Comparison of ENCODE assay signal across 8 cellular contexts in genomic region chr3:125129512-125129962, GRCh38.
DNase-seq lines count a peak whose midpoint lies in the region; ATAC-seq and TF ChIP-seq lines count a peak whose summit lies in the region.
"Had no signal": no experiment of that assay in that cellular context is flagged by ENCODE, and none has a peak within 500 bp of the region (broad histone marks: within the 10 kb centered on the region; RNA-seq: fewer than 3 reads in every experiment).

No MANE protein-coding gene starts in this region.

- intact Hi-C loops in gastrocnemius medialis (cut with DNase I; ENCODE audit: low total_unique reads), result loop anchor here (5.0 kb wide), 2 partner anchors 42 to 67 kb away; no protein-coding TSS in a partner anchor

- H3K9me3 Mint-ChIP-seq in activated T-cell treated with anti-CD3 and anti-CD28 coated beads, Interleukin-2, amount 50 U/mL, for 24 hours, result no peaks in the 10 kb centered on the region

- H3K9me3 ChIP-seq in gastrocnemius medialis, result no peaks in the 10 kb centered on the region

- H3K36me3 Mint-ChIP-seq in activated T-cell treated with anti-CD3 and anti-CD28 coated beads, Interleukin-2, amount 50 U/mL, for 24 hours (ENCODE audit: low read depth), result no peaks in the 10 kb centered on the region

- TF ChIP-seq POLR2A in gastrocnemius medialis (IDR thresholded peaks at IDR 0.05), result no peak

- TF ChIP-seq CTCF in RWPE1 (conservative IDR thresholded peaks at IDR 0.05; ENCODE audit: low read depth), result no peak
- no peak for TF ChIP-seq CTCF in foreskin fibroblast (IDR thresholded peaks at IDR 0.05; ENCODE audit: low read depth, low read length)
- no peak for TF ChIP-seq CTCF in gastrocnemius medialis (IDR thresholded peaks at IDR 0.05 in 4 of 5, conservative IDR thresholded peaks at IDR 0.05 in 1 of 5)
- no peak for TF ChIP-seq CTCF in GM20000 (IDR thresholded peaks at IDR 0.05; ENCODE audit: extremely low read depth, missing control alignments)

- DNase-seq in HT-29 (ENCODE audit: low spot score) (peak; percentile 16), RWPE1 (ENCODE audit: low spot score) (peak; percentile 94), foreskin fibroblast (peak; percentile 96 to 98), gastrocnemius medialis (peak; percentile 31 to 73), RPMI8226 (no peak), GM20000 (ENCODE audit: low spot score) (no peak)
- DNase-seq in activated T-cell treated with anti-CD3 and anti-CD28 coated beads, Interleukin-2, amount 50 U/mL, for 24 hours, result no peak

- H3K27ac ChIP-seq in RWPE1 (peak overlapping the region; percentile 88), gastrocnemius medialis (peak overlapping the region; percentile 38 to 52 (median 44))
- H3K27ac ChIP-seq: SK-N-MC had no signal

- CTCF ChIA-PET in RWPE1 (lab: Yijun Ruan, JAX), result interaction anchor here (0.6 kb wide), 2 partner anchors 309 to 510 kb away, joined by 3 read pairs; no protein-coding TSS in a partner anchor

- H3K4me3 ChIP-seq in foreskin fibroblast (ENCODE audit: low read depth in 1 of 2, low read length in 2 of 2) (no peak overlapping the region), gastrocnemius medialis (no peak overlapping the region)
- H3K4me3 ChIP-seq: SK-N-MC had no signal

- POLR2A ChIA-PET in RWPE1 (lab: Yijun Ruan, JAX; ENCODE audit: low non-redundant PET), result no interaction called here

- H3K27me3 Mint-ChIP-seq in activated T-cell treated with anti-CD3 and anti-CD28 coated beads, Interleukin-2, amount 50 U/mL, for 24 hours, result peaks cover 2% of the 10 kb centered on the region

- no peak overlapping the region for H3K4me3 Mint-ChIP-seq in activated T-cell treated with anti-CD3 and anti-CD28 coated beads, Interleukin-2, amount 50 U/mL, for 24 hours

- H3K27ac Mint-ChIP-seq in activated T-cell treated with anti-CD3 and anti-CD28 coated beads, Interleukin-2, amount 50 U/mL, for 24 hours, result no peak overlapping the region

- H3K36me3 ChIP-seq in gastrocnemius medialis, result no peaks in the 10 kb centered on the region

- H3K27me3 ChIP-seq in gastrocnemius medialis, result no peaks in the 10 kb centered on the region

- peaks cover 5 to 15% of the 10 kb centered on the region in 2 donors for H3K4me1 ChIP-seq in gastrocnemius medialis

- H3K4me1 Mint-ChIP-seq in activated T-cell treated with anti-CD3 and anti-CD28 coated beads, Interleukin-2, amount 50 U/mL, for 24 hours (ENCODE audit: low read depth), result peaks cover 38% of the 10 kb centered on the region

- peak; percentile 88 to 94 for ATAC-seq in gastrocnemius medialis

- in situ Hi-C loops in gastrocnemius medialis (cut with MboI; ENCODE audit: low sequenced_read_pairs in 4 of 4), result no loop called here

Comparison
In these comparisons a context has a peak if more than half of its experiments do, and no peak if none do; other contexts are left out.
1. DNase-seq: peak in HT-29 (single experiment), RWPE1 (single experiment), foreskin fibroblast (2 of 2) and gastrocnemius medialis (2 of 2); none in RPMI8226 (single experiment), GM20000 (single experiment) and activated T-cell treated with anti-CD3 and anti-CD28 coated beads, Interleukin-2, amount 50 U/mL, for 24 hours (single experiment).